In the genomic region with DNA sequence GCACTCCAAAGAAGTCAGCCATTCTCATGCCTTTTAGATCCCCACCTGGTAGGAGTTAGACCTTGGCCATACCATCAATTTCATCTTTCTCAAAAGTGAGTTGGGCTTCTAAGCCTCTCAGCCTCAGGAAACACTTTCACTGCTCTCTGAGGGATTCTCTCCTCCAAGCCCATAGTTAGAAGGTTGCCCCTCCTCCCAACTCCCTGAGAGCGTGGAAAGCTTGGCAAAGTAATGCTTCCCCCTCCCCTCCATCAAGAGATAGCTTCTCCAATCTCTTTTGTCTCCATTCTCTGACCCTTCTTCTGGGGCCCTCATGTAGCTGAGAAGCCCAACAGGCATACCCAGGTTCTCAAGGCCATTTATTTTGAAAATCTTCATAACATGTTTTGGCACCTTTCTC, we compare ENCODE assay signal across 1 cellular context.
TF ChIP-seq lines count a peak whose summit lies in the region.

No MANE protein-coding gene starts in this region.

TF ChIP-seq in K562, 482 proteins besides CTCF, POLR2A, EP300 and RAD21:
- TF ChIP-seq SMARCA4 (IDR thresholded peaks at IDR 0.05): no peak
- TF ChIP-seq, protein P1, sequence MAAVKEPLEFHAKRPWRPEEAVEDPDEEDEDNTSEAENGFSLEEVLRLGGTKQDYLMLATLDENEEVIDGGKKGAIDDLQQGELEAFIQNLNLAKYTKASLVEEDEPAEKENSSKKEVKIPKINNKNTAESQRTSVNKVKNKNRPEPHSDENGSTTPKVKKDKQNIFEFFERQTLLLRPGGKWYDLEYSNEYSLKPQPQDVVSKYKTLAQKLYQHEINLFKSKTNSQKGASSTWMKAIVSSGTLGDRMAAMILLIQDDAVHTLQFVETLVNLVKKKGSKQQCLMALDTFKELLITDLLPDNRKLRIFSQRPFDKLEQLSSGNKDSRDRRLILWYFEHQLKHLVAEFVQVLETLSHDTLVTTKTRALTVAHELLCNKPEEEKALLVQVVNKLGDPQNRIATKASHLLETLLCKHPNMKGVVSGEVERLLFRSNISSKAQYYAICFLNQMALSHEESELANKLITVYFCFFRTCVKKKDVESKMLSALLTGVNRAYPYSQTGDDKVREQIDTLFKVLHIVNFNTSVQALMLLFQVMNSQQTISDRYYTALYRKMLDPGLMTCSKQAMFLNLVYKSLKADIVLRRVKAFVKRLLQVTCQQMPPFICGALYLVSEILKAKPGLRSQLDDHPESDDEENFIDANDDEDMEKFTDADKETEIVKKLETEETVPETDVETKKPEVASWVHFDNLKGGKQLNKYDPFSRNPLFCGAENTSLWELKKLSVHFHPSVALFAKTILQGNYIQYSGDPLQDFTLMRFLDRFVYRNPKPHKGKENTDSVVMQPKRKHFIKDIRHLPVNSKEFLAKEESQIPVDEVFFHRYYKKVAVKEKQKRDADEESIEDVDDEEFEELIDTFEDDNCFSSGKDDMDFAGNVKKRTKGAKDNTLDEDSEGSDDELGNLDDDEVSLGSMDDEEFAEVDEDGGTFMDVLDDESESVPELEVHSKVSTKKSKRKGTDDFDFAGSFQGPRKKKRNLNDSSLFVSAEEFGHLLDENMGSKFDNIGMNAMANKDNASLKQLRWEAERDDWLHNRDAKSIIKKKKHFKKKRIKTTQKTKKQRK (IDR thresholded peaks at IDR 0.05; ENCODE audit: borderline replicate concordance, low read depth, low read length): no peak
- no peak for TF ChIP-seq CTBP1 (IDR thresholded peaks at IDR 0.05; ENCODE audit: borderline replicate concordance)
- no peak for TF ChIP-seq ELF1 (tag; IDR thresholded peaks at IDR 0.05)
- TF ChIP-seq, protein P2, sequence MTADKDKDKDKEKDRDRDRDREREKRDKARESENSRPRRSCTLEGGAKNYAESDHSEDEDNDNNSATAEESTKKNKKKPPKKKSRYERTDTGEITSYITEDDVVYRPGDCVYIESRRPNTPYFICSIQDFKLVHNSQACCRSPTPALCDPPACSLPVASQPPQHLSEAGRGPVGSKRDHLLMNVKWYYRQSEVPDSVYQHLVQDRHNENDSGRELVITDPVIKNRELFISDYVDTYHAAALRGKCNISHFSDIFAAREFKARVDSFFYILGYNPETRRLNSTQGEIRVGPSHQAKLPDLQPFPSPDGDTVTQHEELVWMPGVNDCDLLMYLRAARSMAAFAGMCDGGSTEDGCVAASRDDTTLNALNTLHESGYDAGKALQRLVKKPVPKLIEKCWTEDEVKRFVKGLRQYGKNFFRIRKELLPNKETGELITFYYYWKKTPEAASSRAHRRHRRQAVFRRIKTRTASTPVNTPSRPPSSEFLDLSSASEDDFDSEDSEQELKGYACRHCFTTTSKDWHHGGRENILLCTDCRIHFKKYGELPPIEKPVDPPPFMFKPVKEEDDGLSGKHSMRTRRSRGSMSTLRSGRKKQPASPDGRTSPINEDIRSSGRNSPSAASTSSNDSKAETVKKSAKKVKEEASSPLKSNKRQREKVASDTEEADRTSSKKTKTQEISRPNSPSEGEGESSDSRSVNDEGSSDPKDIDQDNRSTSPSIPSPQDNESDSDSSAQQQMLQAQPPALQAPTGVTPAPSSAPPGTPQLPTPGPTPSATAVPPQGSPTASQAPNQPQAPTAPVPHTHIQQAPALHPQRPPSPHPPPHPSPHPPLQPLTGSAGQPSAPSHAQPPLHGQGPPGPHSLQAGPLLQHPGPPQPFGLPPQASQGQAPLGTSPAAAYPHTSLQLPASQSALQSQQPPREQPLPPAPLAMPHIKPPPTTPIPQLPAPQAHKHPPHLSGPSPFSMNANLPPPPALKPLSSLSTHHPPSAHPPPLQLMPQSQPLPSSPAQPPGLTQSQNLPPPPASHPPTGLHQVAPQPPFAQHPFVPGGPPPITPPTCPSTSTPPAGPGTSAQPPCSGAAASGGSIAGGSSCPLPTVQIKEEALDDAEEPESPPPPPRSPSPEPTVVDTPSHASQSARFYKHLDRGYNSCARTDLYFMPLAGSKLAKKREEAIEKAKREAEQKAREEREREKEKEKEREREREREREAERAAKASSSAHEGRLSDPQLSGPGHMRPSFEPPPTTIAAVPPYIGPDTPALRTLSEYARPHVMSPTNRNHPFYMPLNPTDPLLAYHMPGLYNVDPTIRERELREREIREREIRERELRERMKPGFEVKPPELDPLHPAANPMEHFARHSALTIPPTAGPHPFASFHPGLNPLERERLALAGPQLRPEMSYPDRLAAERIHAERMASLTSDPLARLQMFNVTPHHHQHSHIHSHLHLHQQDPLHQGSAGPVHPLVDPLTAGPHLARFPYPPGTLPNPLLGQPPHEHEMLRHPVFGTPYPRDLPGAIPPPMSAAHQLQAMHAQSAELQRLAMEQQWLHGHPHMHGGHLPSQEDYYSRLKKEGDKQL (CRISPR knock-in tag; IDR thresholded peaks at IDR 0.05; ENCODE audit: borderline replicate concordance): no peak
- TF ChIP-seq, protein P3, sequence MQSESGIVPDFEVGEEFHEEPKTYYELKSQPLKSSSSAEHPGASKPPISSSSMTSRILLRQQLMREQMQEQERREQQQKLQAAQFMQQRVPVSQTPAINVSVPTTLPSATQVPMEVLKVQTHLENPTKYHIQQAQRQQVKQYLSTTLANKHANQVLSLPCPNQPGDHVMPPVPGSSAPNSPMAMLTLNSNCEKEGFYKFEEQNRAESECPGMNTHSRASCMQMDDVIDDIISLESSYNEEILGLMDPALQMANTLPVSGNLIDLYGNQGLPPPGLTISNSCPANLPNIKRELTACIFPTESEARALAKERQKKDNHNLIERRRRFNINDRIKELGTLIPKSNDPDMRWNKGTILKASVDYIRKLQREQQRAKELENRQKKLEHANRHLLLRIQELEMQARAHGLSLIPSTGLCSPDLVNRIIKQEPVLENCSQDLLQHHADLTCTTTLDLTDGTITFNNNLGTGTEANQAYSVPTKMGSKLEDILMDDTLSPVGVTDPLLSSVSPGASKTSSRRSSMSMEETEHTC (IDR thresholded peaks at IDR 0.05): no peak
- TF ChIP-seq ELF2 (CRISPR knock-in tag; IDR thresholded peaks at IDR 0.05): no peak
- TF ChIP-seq, protein P4, sequence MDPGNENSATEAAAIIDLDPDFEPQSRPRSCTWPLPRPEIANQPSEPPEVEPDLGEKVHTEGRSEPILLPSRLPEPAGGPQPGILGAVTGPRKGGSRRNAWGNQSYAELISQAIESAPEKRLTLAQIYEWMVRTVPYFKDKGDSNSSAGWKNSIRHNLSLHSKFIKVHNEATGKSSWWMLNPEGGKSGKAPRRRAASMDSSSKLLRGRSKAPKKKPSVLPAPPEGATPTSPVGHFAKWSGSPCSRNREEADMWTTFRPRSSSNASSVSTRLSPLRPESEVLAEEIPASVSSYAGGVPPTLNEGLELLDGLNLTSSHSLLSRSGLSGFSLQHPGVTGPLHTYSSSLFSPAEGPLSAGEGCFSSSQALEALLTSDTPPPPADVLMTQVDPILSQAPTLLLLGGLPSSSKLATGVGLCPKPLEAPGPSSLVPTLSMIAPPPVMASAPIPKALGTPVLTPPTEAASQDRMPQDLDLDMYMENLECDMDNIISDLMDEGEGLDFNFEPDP (CRISPR knock-in tag; IDR thresholded peaks at IDR 0.05): no peak
- TF ChIP-seq RHOXF2B (CRISPR knock-in tag; conservative IDR thresholded peaks at IDR 0.05): no peak
- no peak for TF ChIP-seq ZNF384 (IDR thresholded peaks at IDR 0.05; ENCODE audit: low read depth, low read length)
- TF ChIP-seq CEBPB (tag; IDR thresholded peaks at IDR 0.05): no peak
- no peak for TF ChIP-seq TAF7 (tag; IDR thresholded peaks at IDR 0.05)
- no peak for TF ChIP-seq ZNF253 (CRISPR knock-in tag; conservative IDR thresholded peaks at IDR 0.05)
- no peak for TF ChIP-seq E2F3 (CRISPR knock-in tag; IDR thresholded peaks at IDR 0.05)
- TF ChIP-seq, protein P5, sequence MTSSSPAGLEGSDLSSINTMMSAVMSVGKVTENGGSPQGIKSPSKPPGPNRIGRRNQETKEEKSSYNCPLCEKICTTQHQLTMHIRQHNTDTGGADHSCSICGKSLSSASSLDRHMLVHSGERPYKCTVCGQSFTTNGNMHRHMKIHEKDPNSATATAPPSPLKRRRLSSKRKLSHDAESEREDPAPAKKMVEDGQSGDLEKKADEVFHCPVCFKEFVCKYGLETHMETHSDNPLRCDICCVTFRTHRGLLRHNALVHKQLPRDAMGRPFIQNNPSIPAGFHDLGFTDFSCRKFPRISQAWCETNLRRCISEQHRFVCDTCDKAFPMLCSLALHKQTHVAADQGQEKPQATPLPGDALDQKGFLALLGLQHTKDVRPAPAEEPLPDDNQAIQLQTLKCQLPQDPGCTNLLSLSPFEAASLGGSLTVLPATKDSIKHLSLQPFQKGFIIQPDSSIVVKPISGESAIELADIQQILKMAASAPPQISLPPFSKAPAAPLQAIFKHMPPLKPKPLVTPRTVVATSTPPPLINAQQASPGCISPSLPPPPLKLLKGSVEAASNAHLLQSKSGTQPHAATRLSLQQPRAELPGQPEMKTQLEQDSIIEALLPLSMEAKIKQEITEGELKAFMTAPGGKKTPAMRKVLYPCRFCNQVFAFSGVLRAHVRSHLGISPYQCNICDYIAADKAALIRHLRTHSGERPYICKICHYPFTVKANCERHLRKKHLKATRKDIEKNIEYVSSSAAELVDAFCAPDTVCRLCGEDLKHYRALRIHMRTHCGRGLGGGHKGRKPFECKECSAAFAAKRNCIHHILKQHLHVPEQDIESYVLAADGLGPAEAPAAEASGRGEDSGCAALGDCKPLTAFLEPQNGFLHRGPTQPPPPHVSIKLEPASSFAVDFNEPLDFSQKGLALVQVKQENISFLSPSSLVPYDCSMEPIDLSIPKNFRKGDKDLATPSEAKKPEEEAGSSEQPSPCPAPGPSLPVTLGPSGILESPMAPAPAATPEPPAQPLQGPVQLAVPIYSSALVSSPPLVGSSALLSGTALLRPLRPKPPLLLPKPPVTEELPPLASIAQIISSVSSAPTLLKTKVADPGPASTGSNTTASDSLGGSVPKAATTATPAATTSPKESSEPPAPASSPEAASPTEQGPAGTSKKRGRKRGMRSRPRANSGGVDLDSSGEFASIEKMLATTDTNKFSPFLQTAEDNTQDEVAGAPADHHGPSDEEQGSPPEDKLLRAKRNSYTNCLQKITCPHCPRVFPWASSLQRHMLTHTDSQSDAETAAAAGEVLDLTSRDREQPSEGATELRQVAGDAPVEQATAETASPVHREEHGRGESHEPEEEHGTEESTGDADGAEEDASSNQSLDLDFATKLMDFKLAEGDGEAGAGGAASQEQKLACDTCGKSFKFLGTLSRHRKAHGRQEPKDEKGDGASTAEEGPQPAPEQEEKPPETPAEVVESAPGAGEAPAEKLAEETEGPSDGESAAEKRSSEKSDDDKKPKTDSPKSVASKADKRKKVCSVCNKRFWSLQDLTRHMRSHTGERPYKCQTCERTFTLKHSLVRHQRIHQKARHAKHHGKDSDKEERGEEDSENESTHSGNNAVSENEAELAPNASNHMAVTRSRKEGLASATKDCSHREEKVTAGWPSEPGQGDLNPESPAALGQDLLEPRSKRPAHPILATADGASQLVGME (CRISPR knock-in tag; IDR thresholded peaks at IDR 0.05): no peak
- TF ChIP-seq, protein P6, sequence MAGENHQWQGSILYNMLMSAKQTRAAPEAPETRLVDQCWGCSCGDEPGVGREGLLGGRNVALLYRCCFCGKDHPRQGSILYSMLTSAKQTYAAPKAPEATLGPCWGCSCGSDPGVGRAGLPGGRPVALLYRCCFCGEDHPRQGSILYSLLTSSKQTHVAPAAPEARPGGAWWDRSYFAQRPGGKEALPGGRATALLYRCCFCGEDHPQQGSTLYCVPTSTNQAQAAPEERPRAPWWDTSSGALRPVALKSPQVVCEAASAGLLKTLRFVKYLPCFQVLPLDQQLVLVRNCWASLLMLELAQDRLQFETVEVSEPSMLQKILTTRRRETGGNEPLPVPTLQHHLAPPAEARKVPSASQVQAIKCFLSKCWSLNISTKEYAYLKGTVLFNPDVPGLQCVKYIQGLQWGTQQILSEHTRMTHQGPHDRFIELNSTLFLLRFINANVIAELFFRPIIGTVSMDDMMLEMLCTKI (IDR thresholded peaks at IDR 0.05; ENCODE audit: partially characterized antibody): no peak
- TF ChIP-seq C11orf30 (IDR thresholded peaks at IDR 0.05; ENCODE audit: low read depth): no peak
- no peak for TF ChIP-seq KAT8 (IDR thresholded peaks at IDR 0.05; ENCODE audit: low read depth)
